16 cellular contexts compared by ENCODE assay signal in genomic region chr2:71710805-71711469, GRCh38.
DNase-seq lines count a peak whose midpoint lies in the region; ATAC-seq and TF ChIP-seq lines count a peak whose summit lies in the region.
"Had no signal": no experiment of that assay in that cellular context is flagged by ENCODE, and none has a peak within 500 bp of the region (broad histone marks: within the 10 kb centered on the region; RNA-seq: fewer than 3 reads in every experiment).

No MANE protein-coding gene starts in this region.

- H3K9me3 ChIP-seq in HEK293 (ENCODE audit: control insufficient read depth, insufficient read depth, low read depth, low read length), result no peaks in the 10 kb centered on the region

- POLR2A ChIA-PET in HEK293 (lab: Yijun Ruan, JAX), result no interaction called here

- DNase-seq in NCI-H2227 treated with DMSO at 0.1 percent for 48 hours (lab: John Stamatoyannopoulos, UW) (peak; percentile 45), left kidney (ENCODE audit: low read depth, low spot score) (peak; percentile 21), sciatic nerve (ENCODE audit: low spot score) (peak; percentile 64)
- no peak for DNase-seq in activated CD4-positive, alpha-beta T cell treated with anti-CD3 and anti-CD28 coated beads for 1 hour
- DNase-seq: ACHN, AML-193, NCI-H1105, NCI-H1694, NCI-H2081 treated with DMSO at 0.1 percent for 48 hours, NCI-H510A treated with DMSO at 0.1 percent for 48 hours, NCI-H774 had no signal

- CTCF ChIA-PET in HEK293 (lab: Yijun Ruan, JAX), result interaction anchor here (0.7 kb wide), 1 partner anchor 155 kb away, joined by 3 read pairs; no protein-coding TSS in a partner anchor

- no peak overlapping the region for H3K27ac ChIP-seq in HEK293 (ENCODE audit: extremely low read depth, low read depth, low read length)
- H3K27ac ChIP-seq: C4-2B, HL-60 had no signal

- no peak overlapping the region for H3K4me3 ChIP-seq in HEK293 (ENCODE audit: low read depth, low read length)

- intact Hi-C loops in sciatic nerve (cut with DNase I), result no loop called here

- peak; percentile 48 for ATAC-seq in sciatic nerve
- ATAC-seq in HG03460 (IDR thresholded peaks at IDR 0.05; ENCODE audit: unreplicated experiment), result no peak
- no peak for ATAC-seq in GM21390 (IDR thresholded peaks at IDR 0.05; ENCODE audit: unreplicated experiment)

- H3K4me1 ChIP-seq in HEK293 (ENCODE audit: control insufficient read depth, insufficient read depth, low read length), result no peaks in the 10 kb centered on the region

- no peaks in the 10 kb centered on the region for H3K36me3 ChIP-seq in HEK293 (ENCODE audit: control insufficient read depth in 2 of 2, insufficient read depth in 1 of 2, low read length in 2 of 2)

- TF ChIP-seq CTCF in HEK293 (tag by site-specific recombination; IDR thresholded peaks at IDR 0.05), result no peak

TF ChIP-seq in HEK293, 187 proteins besides CTCF, POLR2A, EP300 and RAD21:
- TF ChIP-seq TRIM28 (IDR thresholded peaks at IDR 0.05; ENCODE audit: borderline replicate concordance, low read length), result no peak
- no peak for TF ChIP-seq PRDM2 (tag by site-specific recombination; IDR thresholded peaks at IDR 0.05; ENCODE audit: borderline replicate concordance)
- peak; percentile 92 for TF ChIP-seq ZNF513 (tag by site-specific recombination; IDR thresholded peaks at IDR 0.05)
- TF ChIP-seq ZNF433 (tag by site-specific recombination; IDR thresholded peaks at IDR 0.05; ENCODE audit: low read depth), result no peak
- no peak for TF ChIP-seq ZNF155 (tag by site-specific recombination; IDR thresholded peaks at IDR 0.05)
